ENCODE assay signal across 26 cellular contexts in the genomic region with DNA sequence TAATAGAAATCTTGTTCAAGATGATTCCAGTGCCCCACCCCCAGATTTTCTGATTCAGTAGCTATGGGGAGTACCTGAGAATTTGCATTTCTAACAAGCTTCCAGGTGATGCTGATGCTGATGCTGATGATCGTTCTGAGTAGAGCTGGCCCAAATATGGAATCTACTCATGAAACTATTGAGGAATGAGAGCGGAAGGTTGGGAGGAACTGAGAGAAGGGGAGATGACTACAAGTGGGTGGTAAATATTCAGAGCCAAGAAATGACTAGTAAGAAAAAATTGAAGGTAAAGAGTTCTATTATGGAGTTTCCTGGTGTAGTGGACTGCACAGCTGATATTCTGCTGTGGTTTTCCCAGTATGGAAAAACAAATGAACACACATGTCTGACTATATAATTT.
"Had no signal": no experiment of that assay in that cellular context is flagged by ENCODE, and none has a peak within 500 bp of the region (broad histone marks: within the 10 kb centered on the region; RNA-seq: fewer than 3 reads in every experiment).

No MANE protein-coding gene starts in this region.

- H3K4me1 ChIP-seq: left lung, prostate gland, suprapubic skin, upper lobe of right lung had no signal

- DNase-seq: hippocampal formation; immature natural killer cell; kidney; left colon; left lung; midbrain; mucosa of descending colon; naive thymus-derived CD4-positive, alpha-beta T cell; ovary; retina; right cardiac atrium; stimulated activated CD4-positive, alpha-beta T cell treated with anti-CD3 and anti-CD28 coated beads, Interleukin-4, amount 100 ng/mL, for 24 hours; stimulated activated naive CD4-positive, alpha-beta T cell; tibial artery; upper lobe of right lung had no signal

- ATAC-seq: left colon; left lung; mucosa of descending colon; naive thymus-derived CD4-positive, alpha-beta T cell; natural killer cell treated with Interleukin-12 subunit alpha and Interleukin-12 subunit beta and Interleukin-15 and Interleukin-18, amount 100 ng/mL, for 72 hours; right cardiac atrium; sciatic nerve; stimulated activated effector memory CD8-positive, alpha-beta T cell treated with anti-CD3 and anti-CD28 coated beads, Interleukin-12 subunit alpha, Interleukin-12 subunit beta, amount 100 ng/mL, for 72 hours; upper lobe of right lung had no signal

- H3K9me3 ChIP-seq: left lung, mucosa of descending colon, ovary, prostate gland, suprapubic skin, thoracic aorta, tibial artery, upper lobe of right lung had no signal

- H3K4me1 Mint-ChIP-seq: immature natural killer cell; naive thymus-derived CD4-positive, alpha-beta T cell; stimulated activated effector memory CD8-positive, alpha-beta T cell treated with anti-CD3 and anti-CD28 coated beads, Interleukin-12 subunit alpha, Interleukin-12 subunit beta, amount 100 ng/mL, for 72 hours had no signal

- H3K27me3 ChIP-seq: ovary, suprapubic skin, tibial artery, upper lobe of right lung had no signal

- H3K27me3 Mint-ChIP-seq: stimulated activated naive CD8-positive, alpha-beta T cell treated with anti-CD3 and anti-CD28 coated beads, Interleukin-15, Interleukin-2, amounts not matched to agents 100 ng/mL and 50 ng/mL, for 24 hours had no signal

- H3K36me3 Mint-ChIP-seq: immature natural killer cell; naive thymus-derived CD4-positive, alpha-beta T cell; natural killer cell treated with Interleukin-12 subunit alpha and Interleukin-12 subunit beta and Interleukin-15 and Interleukin-18, amount 100 ng/mL, for 72 hours; stimulated activated effector memory CD8-positive, alpha-beta T cell treated with anti-CD3 and anti-CD28 coated beads, Interleukin-12 subunit alpha, Interleukin-12 subunit beta, amount 100 ng/mL, for 72 hours had no signal

- FAIRE-seq: islet of Langerhans, kidney, urothelium cell line had no signal

- H3K4me3 ChIP-seq: left lung, lung, mucosa of descending colon, ovary, prostate gland, skin epidermis, suprapubic skin, thoracic aorta, tibial artery, upper lobe of right lung had no signal

- H3K36me3 ChIP-seq: left lung, ovary, prostate gland, suprapubic skin, thoracic aorta, tibial artery, upper lobe of right lung had no signal

- H3K4me3 Mint-ChIP-seq: immature natural killer cell; naive thymus-derived CD4-positive, alpha-beta T cell; natural killer cell treated with Interleukin-12 subunit alpha and Interleukin-12 subunit beta and Interleukin-15 and Interleukin-18, amount 100 ng/mL, for 72 hours; stimulated activated effector memory CD8-positive, alpha-beta T cell treated with anti-CD3 and anti-CD28 coated beads, Interleukin-12 subunit alpha, Interleukin-12 subunit beta, amount 100 ng/mL, for 72 hours; stimulated activated naive CD8-positive, alpha-beta T cell treated with anti-CD3 and anti-CD28 coated beads, Interleukin-15, Interleukin-2, amounts not matched to agents 100 ng/mL and 50 ng/mL, for 24 hours had no signal

- H3K9me3 Mint-ChIP-seq: natural killer cell treated with Interleukin-12 subunit alpha and Interleukin-12 subunit beta and Interleukin-15 and Interleukin-18, amount 100 ng/mL, for 72 hours; stimulated activated effector memory CD8-positive, alpha-beta T cell treated with anti-CD3 and anti-CD28 coated beads, Interleukin-12 subunit alpha, Interleukin-12 subunit beta, amount 100 ng/mL, for 72 hours; stimulated activated naive CD8-positive, alpha-beta T cell treated with anti-CD3 and anti-CD28 coated beads, Interleukin-15, Interleukin-2, amounts not matched to agents 100 ng/mL and 50 ng/mL, for 24 hours had no signal

- H3K27ac Mint-ChIP-seq: immature natural killer cell; naive thymus-derived CD4-positive, alpha-beta T cell; natural killer cell treated with Interleukin-12 subunit alpha and Interleukin-12 subunit beta and Interleukin-15 and Interleukin-18, amount 100 ng/mL, for 72 hours; stimulated activated effector memory CD8-positive, alpha-beta T cell treated with anti-CD3 and anti-CD28 coated beads, Interleukin-12 subunit alpha, Interleukin-12 subunit beta, amount 100 ng/mL, for 72 hours; stimulated activated naive CD8-positive, alpha-beta T cell treated with anti-CD3 and anti-CD28 coated beads, Interleukin-15, Interleukin-2, amounts not matched to agents 100 ng/mL and 50 ng/mL, for 24 hours had no signal

- H3K27ac ChIP-seq: left lung, ovary, prostate gland, skin epidermis, suprapubic skin, thoracic aorta, tibial artery, upper lobe of right lung had no signal
